ENCODE assay signal across 1 cellular context in genomic region chr20:63180541-63181185, GRCh38.
TF ChIP-seq lines count a peak whose summit lies in the region.

No MANE protein-coding gene starts in this region.

TF ChIP-seq in H1, 55 proteins besides CTCF, POLR2A, EP300 and RAD21:
- TF ChIP-seq CBX5 (IDR thresholded peaks at IDR 0.05; ENCODE audit: low read depth, low read length) = no peak
